18 cellular contexts compared by ENCODE assay signal in genomic region chr10:100881552-100882250, GRCh38. TPM values are rescaled to one million over a fixed set of nuclear protein-coding genes. Genes with fewer than 3 reads are reported as not detected.
A peak's percentile ranks its signal among the peaks of the same experiment; 100 is the strongest.
DNase-seq lines count a peak whose midpoint lies in the region; ATAC-seq and TF ChIP-seq lines count a peak whose summit lies in the region.
"Had no signal": no experiment of that assay in that cellular context is flagged by ENCODE, and none has a peak within 500 bp of the region (broad histone marks: within the 10 kb centered on the region; RNA-seq: fewer than 3 reads in every experiment).

No MANE protein-coding gene starts in this region.

- no peaks in the 10 kb centered on the region for H3F3A ChIP-seq in neural cell (ENCODE audit: insufficient read depth, low read length, poor library complexity, severe bottlenecking)

- H3K36me3 Mint-ChIP-seq in brain: no peaks in the 10 kb centered on the region
- H3K36me3 Mint-ChIP-seq: activated naive CD8-positive, alpha-beta T cell treated with anti-CD3 and anti-CD28 coated beads, Interleukin-2, amount 10 ng/mL, durations not matched to agents 7 days and 5 days; CD4-positive, alpha-beta memory T cell had no signal

- no peaks in the 10 kb centered on the region for H4K20me1 ChIP-seq in neural cell (ENCODE audit: insufficient read depth)

- TF ChIP-seq EP300 in neural cell (conservative IDR thresholded peaks at IDR 0.05; ENCODE audit: poor library complexity, severe bottlenecking): no peak

- peak; percentile 18 for DNase-seq in GM13976 (ENCODE audit: low spot score)
- DNase-seq in tibial artery: no peak
- DNase-seq in NCI-H1417 treated with DMSO at 0.1 percent for 48 hours (lab: John Stamatoyannopoulos, UW): no peak
- DNase-seq: activated naive CD8-positive, alpha-beta T cell treated with anti-CD3 and anti-CD28 coated beads, Interleukin-2, amount 10 ng/mL, durations not matched to agents 7 days and 5 days; CD4-positive, alpha-beta memory T cell; foreskin melanocyte; NCI-H2029; NCI-H446; stimulated activated CD4-positive, alpha-beta T cell treated with anti-CD3 and anti-CD28 coated beads, Interleukin-4, amount 100 ng/mL, for 1 hour had no signal

- no peak for TF ChIP-seq RAD21 in neural cell (conservative IDR thresholded peaks at IDR 0.05)

- no peaks in the 10 kb centered on the region for H3K9me2 ChIP-seq in neural cell (ENCODE audit: insufficient read depth, low read length)

- peaks cover 8% of the 10 kb centered on the region for H3K27me3 Mint-ChIP-seq in brain

- no peak overlapping the region for H3K4me2 ChIP-seq in neural cell (ENCODE audit: low read length)

- ATAC-seq in HG02885 (IDR thresholded peaks at IDR 0.05; ENCODE audit: poor library complexity, unreplicated experiment) (no peak), GM21723 (IDR thresholded peaks at IDR 0.05; ENCODE audit: unreplicated experiment) (no peak)
- ATAC-seq: activated CD4-positive, CD25-positive, alpha-beta regulatory T cell treated with anti-CD3 and anti-CD28 coated beads, Interleukin-2, amount 50 U/mL, for 24 hours; sciatic nerve had no signal

- H3K9me3 Mint-ChIP-seq in brain: peaks cover 0 to 2% (median 0%) of the 10 kb centered on the region in 5 experiments
- H3K9me3 Mint-ChIP-seq: activated naive CD8-positive, alpha-beta T cell treated with anti-CD3 and anti-CD28 coated beads, Interleukin-2, amount 10 ng/mL, durations not matched to agents 7 days and 5 days; activated T-helper 1 cell treated with anti-CD3 and anti-CD28 coated beads, Interleukin-12 subunit alpha, Interleukin-12 subunit beta, Interleukin-2, Interleukin-4 antibody, amounts not matched to agents 30 ng/mL and 10 ng/mL and 1 ng/mL, durations not matched to agents 14 hours and 24 hours and 36 hours; CD4-positive, alpha-beta memory T cell had no signal

- peak overlapping the region; percentile 47 for H3K9ac ChIP-seq in neural cell (ENCODE audit: low read length)

- peak overlapping the region in 3 of 5 experiments; percentile 5 to 46 (median 9) for H3K4me3 Mint-ChIP-seq in brain
- H3K4me3 Mint-ChIP-seq: activated naive CD8-positive, alpha-beta T cell treated with anti-CD3 and anti-CD28 coated beads, Interleukin-2, amount 10 ng/mL, durations not matched to agents 7 days and 5 days; activated T-helper 1 cell treated with anti-CD3 and anti-CD28 coated beads, Interleukin-12 subunit alpha, Interleukin-12 subunit beta, Interleukin-2, Interleukin-4 antibody, amounts not matched to agents 30 ng/mL and 10 ng/mL and 1 ng/mL, durations not matched to agents 14 hours and 24 hours and 36 hours; CD4-positive, alpha-beta memory T cell had no signal

- H3K27ac Mint-ChIP-seq in brain: peak overlapping the region; percentile 37 to 96 (median 87)
- H3K27ac Mint-ChIP-seq: activated naive CD8-positive, alpha-beta T cell treated with anti-CD3 and anti-CD28 coated beads, Interleukin-2, amount 10 ng/mL, durations not matched to agents 7 days and 5 days; activated T-helper 1 cell treated with anti-CD3 and anti-CD28 coated beads, Interleukin-12 subunit alpha, Interleukin-12 subunit beta, Interleukin-2, Interleukin-4 antibody, amounts not matched to agents 30 ng/mL and 10 ng/mL and 1 ng/mL, durations not matched to agents 14 hours and 24 hours and 36 hours; CD4-positive, alpha-beta memory T cell had no signal

- H3K27ac ChIP-seq in ACC112 (ENCODE audit: low read depth, low read length) (peak overlapping the region; percentile 68; the same call in 1 of the 2 replicates), neural cell (ENCODE audit: low read length) (peak overlapping the region; percentile 60), tibial artery (no peak overlapping the region)
- H3K27ac ChIP-seq: Peyer's patch had no signal

- no peaks in the 10 kb centered on the region for H3K36me3 ChIP-seq in ACC112 (ENCODE audit: insufficient read depth, low read length)
- H3K36me3 ChIP-seq in neural cell (ENCODE audit: insufficient read depth, low read length): no peaks in the 10 kb centered on the region
- no peaks in the 10 kb centered on the region for H3K36me3 ChIP-seq in tibial artery
- H3K36me3 ChIP-seq: Peyer's patch had no signal

- peaks cover 32% of the 10 kb centered on the region for H3K4me1 ChIP-seq in ACC112 (ENCODE audit: control insufficient read depth, insufficient read depth, low read length, unreplicated experiment)
- peaks cover 0 to 15% (median 8%) of the 10 kb centered on the region in 4 donors for H3K4me1 ChIP-seq in tibial artery
- H3K4me1 ChIP-seq: Peyer's patch had no signal

- TF ChIP-seq CTCF in GM13976 (IDR thresholded peaks at IDR 0.05; ENCODE audit: borderline replicate concordance, control extremely low read depth, extremely low read depth, insufficient read depth, missing control alignments): no peak
- no peak for TF ChIP-seq CTCF in brain (conservative IDR thresholded peaks at IDR 0.05)
- no peak for TF ChIP-seq CTCF in neural cell (IDR thresholded peaks at IDR 0.05; ENCODE audit: poor library complexity, severe bottlenecking)
- no peak for TF ChIP-seq CTCF in tibial artery (IDR thresholded peaks at IDR 0.05)

- H3K27me3 ChIP-seq in ACC112 (ENCODE audit: insufficient read depth, low read length) (no peaks in the 10 kb centered on the region), neural cell (ENCODE audit: insufficient read depth, low read depth, low read length) (no peaks in the 10 kb centered on the region), tibial artery (peaks cover 0 to 40% of the 10 kb centered on the region in 2 donors)
- H3K27me3 ChIP-seq: Peyer's patch had no signal

- H3K79me2 ChIP-seq in ACC112 (ENCODE audit: control insufficient read depth, insufficient read depth, low read length, unreplicated experiment) (no peaks in the 10 kb centered on the region), neural cell (replicated peaks; ENCODE audit: insufficient read depth, low read length) (no peaks in the 10 kb centered on the region)

- H3K4me1 Mint-ChIP-seq in brain: peaks cover 76% of the 10 kb centered on the region
- H3K4me1 Mint-ChIP-seq: CD4-positive, alpha-beta memory T cell had no signal

- in situ Hi-C loops in GM13976 (cut with MboI; ENCODE audit: low sequenced_read_pairs, unreplicated experiment): no loop called here

- H3K9me3 ChIP-seq in neural cell (ENCODE audit: low read length): no peaks in the 10 kb centered on the region
- H3K9me3 ChIP-seq in tibial artery: no peaks in the 10 kb centered on the region
- H3K9me3 ChIP-seq: Peyer's patch had no signal

- H3K4me3 ChIP-seq in ACC112 (ENCODE audit: low read depth, low read length) (no peak overlapping the region), neural cell (ENCODE audit: low read length) (no peak overlapping the region), tibial artery (no peak overlapping the region)
- H3K4me3 ChIP-seq: Peyer's patch had no signal

- H2AFZ ChIP-seq in ACC112 (ENCODE audit: low read length, unreplicated experiment): peak overlapping the region; percentile 20
- H2AFZ ChIP-seq in neural cell (ENCODE audit: low read depth, low read length): peak overlapping the region; percentile 40

- intact Hi-C loops in tibial artery (cut with DNase I; ENCODE audit: low total_unique reads): no loop called here

TF ChIP-seq in neural cell, 6 proteins besides CTCF, POLR2A, EP300 and RAD21:
- TF ChIP-seq EZH2 (IDR thresholded peaks at IDR 0.05; ENCODE audit: borderline replicate concordance, insufficient read depth, low read length, poor library complexity, severe bottlenecking): no peak
- no peak for TF ChIP-seq SMC3 (conservative IDR thresholded peaks at IDR 0.05; ENCODE audit: poor library complexity)
- TF ChIP-seq MXI1 (conservative IDR thresholded peaks at IDR 0.05; ENCODE audit: poor library complexity, severe bottlenecking): no peak
- no peak for TF ChIP-seq REST (IDR thresholded peaks at IDR 0.05; ENCODE audit: borderline replicate concordance)
- no peak for TF ChIP-seq POLR2AphosphoS5 (IDR thresholded peaks at IDR 0.05)
- no peak for TF ChIP-seq TAF1 (IDR thresholded peaks at IDR 0.05; ENCODE audit: low read depth)

RNA-seq across cellular contexts. Expression of gene SLF2, which starts 31.1 kb away (rescaled TPM):
- polyA plus RNA-seq in brain (ENCODE audit: insufficient read depth, low read depth, low replicate concordance) (6.9 TPM), neural cell (40.4 and 43.0 TPM in 2 replicates)
- polyA minus RNA-seq in neural cell: 89.6 and 99.9 TPM in 2 replicates

Comparison
In these comparisons a context has a peak if more than half of its experiments do, and no peak if none do; other contexts are left out.
1. H3K27ac ChIP-seq: peak in ACC112 (single experiment) and neural cell (single experiment); none in tibial artery (0 of 2).